10 cellular contexts compared by ENCODE assay signal in the genomic region with DNA sequence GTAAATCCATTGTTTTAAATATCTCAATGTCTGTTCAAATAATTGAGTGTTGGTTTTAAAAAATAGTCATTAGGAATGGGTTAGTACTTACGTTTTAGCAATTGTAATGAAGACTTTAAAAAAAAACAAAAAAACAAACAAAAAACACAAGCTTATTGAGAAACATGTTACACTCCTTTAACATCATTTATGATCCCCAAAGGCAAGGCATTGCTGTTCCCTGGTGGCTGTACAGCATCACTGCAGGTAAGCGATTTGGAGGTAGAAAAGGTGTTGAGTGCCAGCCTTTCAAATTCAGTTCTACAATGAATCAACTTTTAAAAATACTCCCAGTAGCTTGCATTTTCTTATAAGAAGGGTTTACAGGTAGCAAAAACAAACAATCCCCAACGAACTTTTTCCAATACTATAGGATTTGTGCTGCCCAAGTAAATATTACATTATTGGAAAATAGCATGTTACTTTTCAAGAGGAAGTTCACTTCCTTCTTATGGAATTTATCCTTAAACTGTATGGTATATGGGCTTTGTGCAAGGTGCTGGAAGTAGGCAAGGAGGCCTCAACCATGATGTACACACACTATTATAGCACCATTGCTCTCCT. TPM values are rescaled to one million over a fixed set of nuclear protein-coding genes. Genes with fewer than 3 reads are reported as not detected.
DNase-seq lines count a peak whose midpoint lies in the region; ATAC-seq and TF ChIP-seq lines count a peak whose summit lies in the region.
"Had no signal": no experiment of that assay in that cellular context is flagged by ENCODE, and none has a peak within 500 bp of the region (broad histone marks: within the 10 kb centered on the region; RNA-seq: fewer than 3 reads in every experiment).

No MANE protein-coding gene starts in this region.

- POLR2A ChIA-PET in WTC11 (lab: Charles Lee), result interaction anchor here (0.6 to 0.8 kb wide), 2 partner anchors 148 to 215 kb away, joined by 3 read pairs; no protein-coding TSS in a partner anchor

- H4K20me1 ChIP-seq in hepatocyte (ENCODE audit: insufficient read depth, poor library complexity, severe bottlenecking), result no peaks in the 10 kb centered on the region

- CTCF ChIA-PET in Calu3 (lab: Charles Lee) (interaction anchor here (0.9 to 1.8 kb wide), 3 partner anchors 9 to 170 kb away, joined by 3 to 10 read pairs (median 8); no protein-coding TSS in a partner anchor), WTC11 (lab: Charles Lee) (interaction anchor here (0.6 to 4.9 kb wide), 24 partner anchors 9 to 175 kb away, joined by 3 to 33 read pairs (median 5); a partner anchor contains a TSS)

- H2AFZ ChIP-seq in hepatocyte, result no peak overlapping the region

- H3K36me3 Mint-ChIP-seq in Calu3 (ENCODE audit: insufficient read depth, unreplicated experiment), result no peaks in the 10 kb centered on the region
- H3K36me3 Mint-ChIP-seq in WTC11, result no peaks in the 10 kb centered on the region
- H3K36me3 Mint-ChIP-seq: naive thymus-derived CD8-positive, alpha-beta T cell had no signal

- ATAC-seq in GM18861 (IDR thresholded peaks at IDR 0.05; ENCODE audit: unreplicated experiment) (peak; percentile 62), WTC11 (peak; percentile 80), HG02571 (IDR thresholded peaks at IDR 0.05; ENCODE audit: unreplicated experiment) (no peak)
- ATAC-seq: naive thymus-derived CD8-positive, alpha-beta T cell had no signal

- H3K9me3 Mint-ChIP-seq in Calu3 (ENCODE audit: low read depth, unreplicated experiment) (no peaks in the 10 kb centered on the region), WTC11 (no peaks in the 10 kb centered on the region)
- H3K9me3 Mint-ChIP-seq: naive thymus-derived CD8-positive, alpha-beta T cell had no signal

- H3K9me2 ChIP-seq in hepatocyte (replicated peaks; ENCODE audit: insufficient read depth), result no peaks in the 10 kb centered on the region

- intact Hi-C loops in Calu3 (cut with micrococcal nuclease; ENCODE audit: unreplicated experiment), result no loop called here

- H3K79me2 ChIP-seq in hepatocyte, result no peaks in the 10 kb centered on the region

- DNase-seq in Calu3, result peak; percentile 20
- no peak for DNase-seq in WTC11 (ENCODE audit: low spot score)
- DNase-seq in hepatocyte (ENCODE audit: low spot score), result peak; percentile 48
- DNase-seq in superior temporal gyrus (ENCODE audit: extremely low spot score), result no peak
- DNase-seq in ecto neural progenitor cell (ENCODE audit: low spot score), result no peak

- WGBS in hepatocyte (ENCODE audit: low lambda C conversion rate, missing lambda C conversion rate), result 26% methylated on average over 3 of the region's 3 CpGs

- TF ChIP-seq CTCF in Calu3 (IDR thresholded peaks at IDR 0.05; ENCODE audit: unreplicated experiment) (peak; percentile 42), LNCAP (IDR thresholded peaks at IDR 0.05) (peak; percentile 75), WTC11 (IDR thresholded peaks at IDR 0.05) (peak; percentile 50; the same call in 1 of the 2 replicates), hepatocyte (IDR thresholded peaks at IDR 0.05; ENCODE audit: poor library complexity) (peak; percentile 63)

- no peaks in the 10 kb centered on the region for H3K9me3 ChIP-seq in hepatocyte (ENCODE audit: low read depth)

- no peaks in the 10 kb centered on the region for H3K36me3 ChIP-seq in hepatocyte (replicated peaks; ENCODE audit: insufficient read depth, low read depth)

- no peak overlapping the region for H3K4me3 Mint-ChIP-seq in Calu3 (ENCODE audit: low read depth, unreplicated experiment)
- no peak overlapping the region for H3K4me3 Mint-ChIP-seq in WTC11
- H3K4me3 Mint-ChIP-seq: naive thymus-derived CD8-positive, alpha-beta T cell had no signal

- BruUV-seq in Calu3 (replicated peaks; lab: Mats Ljungman, UMichigan), result no TSS peak

- H3K4me3 ChIP-seq in hepatocyte, result no peak overlapping the region

- H3K4me1 Mint-ChIP-seq in Calu3 (ENCODE audit: low read depth, unreplicated experiment), result no peaks in the 10 kb centered on the region
- peaks cover 4% of the 10 kb centered on the region; the same call in 1 of the 2 replicates for H3K4me1 Mint-ChIP-seq in WTC11

- H3K27me3 Mint-ChIP-seq in Calu3 (ENCODE audit: unreplicated experiment) (peaks cover 18% of the 10 kb centered on the region), WTC11 (ENCODE audit: low read depth) (no peaks in the 10 kb centered on the region)

- H3K4me2 ChIP-seq in hepatocyte, result no peak overlapping the region

- H3K27ac Mint-ChIP-seq in Calu3 (ENCODE audit: unreplicated experiment), result no peak overlapping the region
- H3K27ac Mint-ChIP-seq in WTC11, result no peak overlapping the region
- H3K27ac Mint-ChIP-seq: naive thymus-derived CD8-positive, alpha-beta T cell had no signal

- H3K27me3 ChIP-seq in hepatocyte, result no peaks in the 10 kb centered on the region

- H3K27ac ChIP-seq in hepatocyte, result no peak overlapping the region

- H3K4me1 ChIP-seq in hepatocyte (ENCODE audit: insufficient read depth), result no peaks in the 10 kb centered on the region

TF ChIP-seq in WTC11, 78 proteins besides CTCF, POLR2A, EP300 and RAD21 (continues in another document):
- TF ChIP-seq, protein P1, sequence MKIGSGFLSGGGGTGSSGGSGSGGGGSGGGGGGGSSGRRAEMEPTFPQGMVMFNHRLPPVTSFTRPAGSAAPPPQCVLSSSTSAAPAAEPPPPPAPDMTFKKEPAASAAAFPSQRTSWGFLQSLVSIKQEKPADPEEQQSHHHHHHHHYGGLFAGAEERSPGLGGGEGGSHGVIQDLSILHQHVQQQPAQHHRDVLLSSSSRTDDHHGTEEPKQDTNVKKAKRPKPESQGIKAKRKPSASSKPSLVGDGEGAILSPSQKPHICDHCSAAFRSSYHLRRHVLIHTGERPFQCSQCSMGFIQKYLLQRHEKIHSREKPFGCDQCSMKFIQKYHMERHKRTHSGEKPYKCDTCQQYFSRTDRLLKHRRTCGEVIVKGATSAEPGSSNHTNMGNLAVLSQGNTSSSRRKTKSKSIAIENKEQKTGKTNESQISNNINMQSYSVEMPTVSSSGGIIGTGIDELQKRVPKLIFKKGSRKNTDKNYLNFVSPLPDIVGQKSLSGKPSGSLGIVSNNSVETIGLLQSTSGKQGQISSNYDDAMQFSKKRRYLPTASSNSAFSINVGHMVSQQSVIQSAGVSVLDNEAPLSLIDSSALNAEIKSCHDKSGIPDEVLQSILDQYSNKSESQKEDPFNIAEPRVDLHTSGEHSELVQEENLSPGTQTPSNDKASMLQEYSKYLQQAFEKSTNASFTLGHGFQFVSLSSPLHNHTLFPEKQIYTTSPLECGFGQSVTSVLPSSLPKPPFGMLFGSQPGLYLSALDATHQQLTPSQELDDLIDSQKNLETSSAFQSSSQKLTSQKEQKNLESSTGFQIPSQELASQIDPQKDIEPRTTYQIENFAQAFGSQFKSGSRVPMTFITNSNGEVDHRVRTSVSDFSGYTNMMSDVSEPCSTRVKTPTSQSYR (CRISPR knock-in tag; IDR thresholded peaks at IDR 0.05), result no peak
- TF ChIP-seq NR1H2 (CRISPR knock-in tag; IDR thresholded peaks at IDR 0.05), result no peak
- TF ChIP-seq, protein P2, sequence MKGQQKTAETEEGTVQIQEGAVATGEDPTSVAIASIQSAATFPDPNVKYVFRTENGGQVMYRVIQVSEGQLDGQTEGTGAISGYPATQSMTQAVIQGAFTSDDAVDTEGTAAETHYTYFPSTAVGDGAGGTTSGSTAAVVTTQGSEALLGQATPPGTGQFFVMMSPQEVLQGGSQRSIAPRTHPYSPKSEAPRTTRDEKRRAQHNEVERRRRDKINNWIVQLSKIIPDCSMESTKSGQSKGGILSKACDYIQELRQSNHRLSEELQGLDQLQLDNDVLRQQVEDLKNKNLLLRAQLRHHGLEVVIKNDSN (CRISPR knock-in tag; IDR thresholded peaks at IDR 0.05), result no peak
- TF ChIP-seq, protein P3, sequence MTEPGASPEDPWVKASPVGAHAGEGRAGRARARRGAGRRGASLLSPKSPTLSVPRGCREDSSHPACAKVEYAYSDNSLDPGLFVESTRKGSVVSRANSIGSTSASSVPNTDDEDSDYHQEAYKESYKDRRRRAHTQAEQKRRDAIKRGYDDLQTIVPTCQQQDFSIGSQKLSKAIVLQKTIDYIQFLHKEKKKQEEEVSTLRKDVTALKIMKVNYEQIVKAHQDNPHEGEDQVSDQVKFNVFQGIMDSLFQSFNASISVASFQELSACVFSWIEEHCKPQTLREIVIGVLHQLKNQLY (CRISPR knock-in tag; IDR thresholded peaks at IDR 0.05), result no peak
- TF ChIP-seq, protein P4, sequence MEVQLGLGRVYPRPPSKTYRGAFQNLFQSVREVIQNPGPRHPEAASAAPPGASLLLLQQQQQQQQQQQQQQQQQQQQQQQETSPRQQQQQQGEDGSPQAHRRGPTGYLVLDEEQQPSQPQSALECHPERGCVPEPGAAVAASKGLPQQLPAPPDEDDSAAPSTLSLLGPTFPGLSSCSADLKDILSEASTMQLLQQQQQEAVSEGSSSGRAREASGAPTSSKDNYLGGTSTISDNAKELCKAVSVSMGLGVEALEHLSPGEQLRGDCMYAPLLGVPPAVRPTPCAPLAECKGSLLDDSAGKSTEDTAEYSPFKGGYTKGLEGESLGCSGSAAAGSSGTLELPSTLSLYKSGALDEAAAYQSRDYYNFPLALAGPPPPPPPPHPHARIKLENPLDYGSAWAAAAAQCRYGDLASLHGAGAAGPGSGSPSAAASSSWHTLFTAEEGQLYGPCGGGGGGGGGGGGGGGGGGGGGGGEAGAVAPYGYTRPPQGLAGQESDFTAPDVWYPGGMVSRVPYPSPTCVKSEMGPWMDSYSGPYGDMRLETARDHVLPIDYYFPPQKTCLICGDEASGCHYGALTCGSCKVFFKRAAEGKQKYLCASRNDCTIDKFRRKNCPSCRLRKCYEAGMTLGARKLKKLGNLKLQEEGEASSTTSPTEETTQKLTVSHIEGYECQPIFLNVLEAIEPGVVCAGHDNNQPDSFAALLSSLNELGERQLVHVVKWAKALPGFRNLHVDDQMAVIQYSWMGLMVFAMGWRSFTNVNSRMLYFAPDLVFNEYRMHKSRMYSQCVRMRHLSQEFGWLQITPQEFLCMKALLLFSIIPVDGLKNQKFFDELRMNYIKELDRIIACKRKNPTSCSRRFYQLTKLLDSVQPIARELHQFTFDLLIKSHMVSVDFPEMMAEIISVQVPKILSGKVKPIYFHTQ (CRISPR knock-in tag; IDR thresholded peaks at IDR 0.05), result no peak
- no peak for TF ChIP-seq FOXP1 (CRISPR knock-in tag; IDR thresholded peaks at IDR 0.05; ENCODE audit: borderline replicate concordance)

RNA-seq across cellular contexts. Expression of a gene that starts 27.5 kb away (rescaled TPM):
- total RNA-seq in Calu3 (2022) (not detected in 2 replicates), WTC11 (2021) (1.3 to 1.6 TPM (median 1.4 TPM) in 3 replicates), hepatocyte (5.8 and 7.9 TPM in 2 replicates)
- polyA plus RNA-seq in hepatocyte, result 3.1 and 8.6 TPM in 2 replicates
- total RNA-seq: naive thymus-derived CD8-positive, alpha-beta T cell; T-helper 2 cell treated with Interferon-gamma antibody and Interleukin-4, amounts not matched to agents 100 ng/mL and 5 ng/mL, for 36 hours had no signal
- polyA plus RNA-seq: naive thymus-derived CD8-positive, alpha-beta T cell had no signal

RNA-seq across cellular contexts. Expression of a gene that starts 39.9 kb away (rescaled TPM):
- 63.4 TPM in 2 replicates for total RNA-seq in Calu3 (2022)
- 53.7 to 61.4 TPM (median 54.3 TPM) in 3 replicates for total RNA-seq in WTC11 (2021)
- 35.1 and 46.5 TPM in 2 replicates for total RNA-seq in hepatocyte
- 3.5 and 5.1 TPM in 2 replicates for polyA plus RNA-seq in hepatocyte

Comparison
In these comparisons a context has a peak if more than half of its experiments do, and no peak if none do; other contexts are left out.
1. DNase-seq: peak in Calu3 (single experiment) and hepatocyte (single experiment); none in WTC11 (single experiment), superior temporal gyrus (single experiment) and ecto neural progenitor cell (single experiment).
2. Peak in every context shown above with its lines, with median percentiles within 50 percentile points of each other: CTCF ChIP-seq.